In the genomic region with DNA sequence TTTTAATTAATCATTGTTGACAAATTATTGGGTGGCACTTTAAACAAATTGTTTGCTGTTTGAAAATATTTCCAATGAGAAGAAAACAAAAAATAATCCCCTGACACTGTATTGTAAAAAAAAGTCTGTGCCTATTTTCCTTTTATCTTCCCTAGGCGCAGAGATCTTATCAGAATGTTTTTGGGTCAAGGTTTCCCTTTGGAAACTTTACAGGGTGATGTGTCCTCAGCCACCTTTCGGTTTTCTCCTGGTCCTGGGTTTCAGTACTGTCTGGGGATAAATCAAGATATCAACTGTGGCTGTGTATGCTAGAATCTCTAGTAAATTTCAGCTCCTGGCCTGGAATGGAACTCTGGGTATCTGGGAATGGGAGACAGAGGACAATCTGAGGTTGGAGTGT, we compare ENCODE assay signal across 10 cellular contexts. TPM values are rescaled to one million over a fixed set of nuclear protein-coding genes. Genes with fewer than 3 reads are reported as not detected.
A peak's percentile ranks its signal among the peaks of the same experiment; 100 is the strongest.
DNase-seq lines count a peak whose midpoint lies in the region; ATAC-seq and TF ChIP-seq lines count a peak whose summit lies in the region.
"Had no signal": no experiment of that assay in that cellular context is flagged by ENCODE, and none has a peak within 500 bp of the region (broad histone marks: within the 10 kb centered on the region; RNA-seq: fewer than 3 reads in every experiment).

No MANE protein-coding gene starts in this region.

- peak overlapping the region; percentile 84 for H3K4me2 ChIP-seq in BLaER1

- no peak for TF ChIP-seq CTCF in HEK293 (tag by site-specific recombination; IDR thresholded peaks at IDR 0.05)

- H3K27ac Mint-ChIP-seq in activated T-helper 2 cell treated with anti-CD3 and anti-CD28 coated beads, Interferon-gamma antibody, Interleukin-2, Interleukin-4, amounts not matched to agents 10 μg/mL and 5 μg/mL and 100 μg/mL, durations not matched to agents 14 hours and 24 hours and 36 hours, result peak overlapping the region; percentile 6

- CTCF ChIA-PET in HEK293 (lab: Yijun Ruan, JAX), result interaction anchor here (0.7 kb wide), 1 partner anchor 104 kb away, joined by 3 read pairs; no protein-coding TSS in a partner anchor

- peaks cover 42% of the 10 kb centered on the region for H3K9me3 Mint-ChIP-seq in activated T-helper 2 cell treated with anti-CD3 and anti-CD28 coated beads, Interferon-gamma antibody, Interleukin-2, Interleukin-4, amounts not matched to agents 10 μg/mL and 5 μg/mL and 100 μg/mL, durations not matched to agents 14 hours and 24 hours and 36 hours

- 88 to 90% methylated on average over 1 to 2 of the region's 2 CpGs for whole genome bisulfite sequencing in mesodermal cell (ENCODE audit: insufficient coverage in 2 of 2), 2 experiments

- H3K4me1 ChIP-seq in BLaER1, result peaks cover 12% of the 10 kb centered on the region
- H3K4me1 ChIP-seq in HEK293 (ENCODE audit: control insufficient read depth, insufficient read depth, low read length), result peaks cover 3% of the 10 kb centered on the region; the same call in 1 of the 2 replicates
- H3K4me1 ChIP-seq in mesodermal cell (ENCODE audit: control insufficient read depth, insufficient read depth, low read length, poor library complexity, severe bottlenecking), result no peaks in the 10 kb centered on the region

- intact Hi-C loops in activated T-helper 2 cell treated with anti-CD3 and anti-CD28 coated beads, Interferon-gamma antibody, Interleukin-2, Interleukin-4, amounts not matched to agents 10 μg/mL and 5 μg/mL and 100 μg/mL, durations not matched to agents 14 hours and 24 hours and 36 hours (cut with micrococcal nuclease), result loop anchor here (2.0 to 10.0 kb wide), 6 partner anchors 105 to 707 kb away; partner anchors contain the start of genes ZNF138, ZNF273, ZNF680 and ZNF92

- H3K4me3 ChIP-seq in BLaER1 (peak overlapping the region; percentile 95), HEK293 (ENCODE audit: low read depth, low read length) (peak overlapping the region; percentile 54), mesodermal cell (ENCODE audit: extremely low read depth, insufficient read depth, low read length, poor library complexity, severe bottlenecking) (peak overlapping the region; percentile 81)

- H3K9me3 ChIP-seq in BLaER1 (peaks cover 50% of the 10 kb centered on the region), HEK293 (ENCODE audit: control insufficient read depth, insufficient read depth, low read depth, low read length) (no peaks in the 10 kb centered on the region), mesodermal cell (ENCODE audit: control insufficient read depth, low read length) (no peaks in the 10 kb centered on the region)

- H3K27ac ChIP-seq in BLaER1, result 0 out of 2 replicates have a peak overlapping the region, but pooled peaks have one; percentile 99
- H3K27ac ChIP-seq in HEK293 (ENCODE audit: extremely low read depth, low read depth, low read length), result no peak overlapping the region
- no peak overlapping the region for H3K27ac ChIP-seq in mesodermal cell (ENCODE audit: low read depth, low read length, severe bottlenecking)

- peak overlapping the region; percentile 98; the same call in 1 of the 2 replicates for H3K9ac ChIP-seq in BLaER1

- peaks cover 11% of the 10 kb centered on the region for H3K4me1 Mint-ChIP-seq in activated T-helper 2 cell treated with anti-CD3 and anti-CD28 coated beads, Interferon-gamma antibody, Interleukin-2, Interleukin-4, amounts not matched to agents 10 μg/mL and 5 μg/mL and 100 μg/mL, durations not matched to agents 14 hours and 24 hours and 36 hours (ENCODE audit: low read depth)

- no peaks in the 10 kb centered on the region for H3K27me3 Mint-ChIP-seq in activated T-helper 2 cell treated with anti-CD3 and anti-CD28 coated beads, Interferon-gamma antibody, Interleukin-2, Interleukin-4, amounts not matched to agents 10 μg/mL and 5 μg/mL and 100 μg/mL, durations not matched to agents 14 hours and 24 hours and 36 hours (ENCODE audit: low read depth)

- DNase-seq in activated T-helper 2 cell treated with anti-CD3 and anti-CD28 coated beads, Interferon-gamma antibody, Interleukin-2, Interleukin-4, amounts not matched to agents 10 μg/mL and 5 μg/mL and 100 μg/mL, durations not matched to agents 14 hours and 24 hours and 36 hours (ENCODE audit: low spot score), result no peak
- DNase-seq in DMS79 (lab: John Stamatoyannopoulos, UW), result no peak
- DNase-seq: left cardiac atrium, RPMI8226 had no signal

- ATAC-seq in GM18861 (IDR thresholded peaks at IDR 0.05; ENCODE audit: unreplicated experiment), result no peak
- ATAC-seq in GM19351 (IDR thresholded peaks at IDR 0.05; ENCODE audit: unreplicated experiment), result no peak
- ATAC-seq in GM18873 (IDR thresholded peaks at IDR 0.05; ENCODE audit: low FRiP score, unreplicated experiment), result no peak
- ATAC-seq: left cardiac atrium had no signal

- H3K36me3 Mint-ChIP-seq in activated T-helper 2 cell treated with anti-CD3 and anti-CD28 coated beads, Interferon-gamma antibody, Interleukin-2, Interleukin-4, amounts not matched to agents 10 μg/mL and 5 μg/mL and 100 μg/mL, durations not matched to agents 14 hours and 24 hours and 36 hours (ENCODE audit: low read depth), result peaks cover 59% of the 10 kb centered on the region

- peaks cover 9% of the 10 kb centered on the region; the same call in 1 of the 2 replicates for H4K20me1 ChIP-seq in BLaER1

- peaks cover 45% of the 10 kb centered on the region for H3K36me3 ChIP-seq in BLaER1
- H3K36me3 ChIP-seq in HEK293 (ENCODE audit: control insufficient read depth in 2 of 2, insufficient read depth in 1 of 2, low read length in 2 of 2), result peaks cover 20 to 25% of the 10 kb centered on the region in 2 experiments
- peaks cover 43% of the 10 kb centered on the region for H3K36me3 ChIP-seq in mesodermal cell (ENCODE audit: control insufficient read depth, insufficient read depth, low read length)

- no peaks in the 10 kb centered on the region for H3K27me3 ChIP-seq in BLaER1

- peak overlapping the region; percentile 97 for H3K4me3 Mint-ChIP-seq in activated T-helper 2 cell treated with anti-CD3 and anti-CD28 coated beads, Interferon-gamma antibody, Interleukin-2, Interleukin-4, amounts not matched to agents 10 μg/mL and 5 μg/mL and 100 μg/mL, durations not matched to agents 14 hours and 24 hours and 36 hours (ENCODE audit: low read depth)

- POLR2A ChIA-PET in HEK293 (lab: Yijun Ruan, JAX), result interaction anchor here (0.7 kb wide), 1 partner anchor 1314 kb away, joined by 3 read pairs; no protein-coding TSS in a partner anchor

TF ChIP-seq in HEK293, 187 proteins besides CTCF, POLR2A, EP300 and RAD21:
- TF ChIP-seq SALL2 (tag by site-specific recombination; IDR thresholded peaks at IDR 0.05; ENCODE audit: borderline replicate concordance) (no peak), ZNF274 (IDR thresholded peaks at IDR 0.05; ENCODE audit: low read length) (no peak), ZNF274 (tag by site-specific recombination; IDR thresholded peaks at IDR 0.05; ENCODE audit: borderline replicate concordance) (no peak), ZBTB8A (tag by site-specific recombination; IDR thresholded peaks at IDR 0.05) (no peak), ZNF302 (tag by site-specific recombination; IDR thresholded peaks at IDR 0.05; ENCODE audit: low read depth) (no peak), ZNF521 (tag by site-specific recombination; IDR thresholded peaks at IDR 0.05) (no peak), ZNF202 (tag by site-specific recombination; IDR thresholded peaks at IDR 0.05; ENCODE audit: borderline replicate concordance) (no peak), ZNF514 (tag by site-specific recombination; IDR thresholded peaks at IDR 0.05) (no peak), ZNF501 (tag by site-specific recombination; IDR thresholded peaks at IDR 0.05) (no peak), ZNF280C (tag by site-specific recombination; IDR thresholded peaks at IDR 0.05) (no peak), ZNF670 (tag by site-specific recombination; IDR thresholded peaks at IDR 0.05; ENCODE audit: low read depth) (no peak), ZEB2 (tag by site-specific recombination; IDR thresholded peaks at IDR 0.05) (no peak)
TF ChIP-seq in HEK293: peak in this region for 0.

RNA-seq across cellular contexts. Expression of gene ZNF107, which starts 1.4 kb away (rescaled TPM):
- 12.8 and 13.1 TPM in 2 replicates for total RNA-seq in activated T-helper 2 cell treated with anti-CD3 and anti-CD28 coated beads, Interferon-gamma antibody, Interleukin-2, Interleukin-4, amounts not matched to agents 10 μg/mL and 5 μg/mL and 100 μg/mL, durations not matched to agents 14 hours and 24 hours and 36 hours
- polyA plus RNA-seq in mesodermal cell (2013, experiment 1 of 2), result 5.5 TPM
- 7.2 TPM for polyA plus RNA-seq in mesodermal cell (2013, experiment 2 of 2)
